ENCODE assay signal across 19 cellular contexts in genomic region chr9:124315856-124316255, GRCh38.
"Had no signal": no experiment of that assay in that cellular context is flagged by ENCODE, and none has a peak within 500 bp of the region (broad histone marks: within the 10 kb centered on the region; RNA-seq: fewer than 3 reads in every experiment).

No MANE protein-coding gene starts in this region.

- H3K27me3 ChIP-seq: MG63 had no signal

- H3K9ac ChIP-seq: SK-N-SH had no signal

- DNase-seq: KBM-7, MG63, NCI-H1092, NCI-H1436, NCI-H187, NCI-H2029, NCI-H2081 treated with DMSO at 0.1 percent for 48 hours, NCI-H2171, NCI-H226, NCI-H446, NCI-H510A, NCI-H524 treated with DMSO at 0.1 percent for 48 hours, NCI-H69, NCI-H774, RPMI8226, SHP77, SK-N-SH, SW 1271 had no signal

- H3K27ac ChIP-seq: HL-60 had no signal

- H3K9me3 ChIP-seq: MG63, SK-N-SH had no signal

- H3K4me2 ChIP-seq: SK-N-SH had no signal

- H3K4me3 ChIP-seq: MG63 had no signal

- H3K9me2 ChIP-seq: SK-N-SH had no signal
